23 cellular contexts compared by ENCODE assay signal in genomic region chr6:64294034-64294433, GRCh38.
"Had no signal": no experiment of that assay in that cellular context is flagged by ENCODE, and none has a peak within 500 bp of the region (broad histone marks: within the 10 kb centered on the region; RNA-seq: fewer than 3 reads in every experiment).

No MANE protein-coding gene starts in this region.

- H3K9me3 ChIP-seq: colonic mucosa, ovary, sigmoid colon, testis, upper lobe of right lung, vagina had no signal

- H3K36me3 ChIP-seq: colonic mucosa, neural progenitor cell, ovary, right atrium auricular region, sigmoid colon, tibial nerve, upper lobe of right lung, vagina had no signal

- ATAC-seq: left colon; left ventricle myocardium superior; natural killer cell treated with Interleukin-12 subunit alpha and Interleukin-12 subunit beta and Interleukin-15 and Interleukin-18, amount 100 ng/mL, for 72 hours; stimulated activated effector memory CD8-positive, alpha-beta T cell treated with anti-CD3 and anti-CD28 coated beads, Interleukin-12 subunit alpha, Interleukin-12 subunit beta, amount 100 ng/mL, for 72 hours; upper lobe of right lung had no signal

- DNase-seq: colonic mucosa; dermis blood vessel endothelial cell; erythroblast; head of caudate nucleus; left colon; left ventricle myocardium superior; midbrain; nucleus accumbens; ovary; sigmoid colon; small intestine; stimulated activated CD4-positive, alpha-beta T cell treated with anti-CD3 and anti-CD28 coated beads, Interleukin-2, amount 100 ng/mL, for 48 hours; stimulated activated CD8-positive, alpha-beta memory T cell treated with anti-CD3 and anti-CD28 coated beads, Interleukin-4, amount 100 ng/mL, for 48 hours; testis; upper lobe of right lung had no signal

- H3K4me1 ChIP-seq: colonic mucosa, neural progenitor cell, right atrium auricular region, sigmoid colon, testis, tibial nerve, upper lobe of right lung, vagina had no signal

- H3K79me2 ChIP-seq: hepatocyte had no signal

- H3K27me3 ChIP-seq: colonic mucosa, hepatocyte, neural progenitor cell, ovary, right atrium auricular region, sigmoid colon, testis, tibial nerve, upper lobe of right lung, vagina had no signal

- H3K9ac ChIP-seq: neural progenitor cell had no signal

- H3K27ac ChIP-seq: colonic mucosa, hepatocyte, neural progenitor cell, ovary, right atrium auricular region, sigmoid colon, testis, tibial nerve, upper lobe of right lung, vagina had no signal

- H3K4me2 ChIP-seq: hepatocyte, neural progenitor cell had no signal

- H3K4me3 ChIP-seq: colonic mucosa, hepatocyte, lung, neural progenitor cell, ovary, right atrium auricular region, sigmoid colon, testis, tibial nerve, upper lobe of right lung, vagina had no signal

- H2AFZ ChIP-seq: hepatocyte, neural progenitor cell had no signal
